In the genomic region with DNA sequence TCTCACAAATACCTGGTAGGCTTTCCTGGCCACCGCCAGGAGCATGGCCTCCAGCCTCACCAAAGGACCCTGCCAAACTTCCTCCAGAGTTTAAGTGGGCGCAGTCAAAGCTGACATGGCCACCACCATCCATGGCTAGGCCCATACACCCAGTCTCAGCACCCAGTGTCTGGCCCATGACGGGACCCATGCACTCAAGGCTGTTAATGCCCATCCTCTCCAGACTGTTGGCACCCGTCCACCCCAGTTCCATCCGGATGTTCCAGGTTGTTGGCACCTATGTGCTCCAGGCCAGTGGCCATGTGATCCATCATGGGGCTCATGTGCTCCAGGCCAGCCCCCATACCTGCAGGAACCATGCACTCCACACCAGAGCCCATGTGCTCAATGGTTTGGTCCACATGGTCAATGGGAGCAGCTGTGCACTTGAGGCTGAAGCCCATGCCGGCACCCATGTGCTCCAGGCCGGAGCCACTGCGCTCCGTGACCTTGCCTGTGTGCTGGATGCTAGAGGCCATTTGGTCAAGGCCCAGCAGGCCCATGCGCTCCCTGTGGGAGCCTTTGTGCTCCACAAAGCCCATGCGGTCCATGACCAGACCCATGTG, we compare ENCODE assay signal across 22 cellular contexts. TPM values are rescaled to one million over a fixed set of nuclear protein-coding genes. Genes with fewer than 3 reads are reported as not detected.
DNase-seq lines count a peak whose midpoint lies in the region; ATAC-seq and TF ChIP-seq lines count a peak whose summit lies in the region.
"Had no signal": no experiment of that assay in that cellular context is flagged by ENCODE, and none has a peak within 500 bp of the region (broad histone marks: within the 10 kb centered on the region; RNA-seq: fewer than 3 reads in every experiment).

No MANE protein-coding gene starts in this region.

- H3K4me2 ChIP-seq in trophoblast cell (ENCODE audit: low read length): no peak overlapping the region
- H3K4me2 ChIP-seq: BLaER1, GM23338 had no signal

- H4K91ac ChIP-seq in trophoblast cell (ENCODE audit: low read depth, low read length): no peak overlapping the region

- peak; percentile 27 for ATAC-seq in Panc1
- peak; percentile 10 for ATAC-seq in left lobe of liver
- no peak for ATAC-seq in GM21723 (IDR thresholded peaks at IDR 0.05; ENCODE audit: unreplicated experiment)
- ATAC-seq: GM23338 had no signal

- no peak overlapping the region for H4K12ac ChIP-seq in trophoblast cell (ENCODE audit: low read depth, low read length)

- H3K9me3 ChIP-seq in HEK293 (ENCODE audit: control insufficient read depth, insufficient read depth, low read depth, low read length): no peaks in the 10 kb centered on the region
- H3K9me3 ChIP-seq in Panc1 (ENCODE audit: control insufficient read depth, insufficient read depth, low read depth, low read length): no peaks in the 10 kb centered on the region
- H3K9me3 ChIP-seq in trophoblast cell (ENCODE audit: insufficient read depth, low read depth, low read length): no peaks in the 10 kb centered on the region
- H3K9me3 ChIP-seq: Caco-2 had no signal

- no peak overlapping the region for H3K9ac ChIP-seq in trophoblast cell (ENCODE audit: low read length)
- H3K9ac ChIP-seq: BLaER1 had no signal

- no CpG with 5 or more reads among the region's 11 CpGs for WGBS in trophoblast cell (ENCODE audit: extremely low coverage, insufficient coverage, insufficient read length)

- H3K4ac ChIP-seq in trophoblast cell (ENCODE audit: low read depth, low read length): peak overlapping the region; percentile 5

- no peak overlapping the region for H3K18ac ChIP-seq in trophoblast cell (ENCODE audit: low read length)

- H3K23ac ChIP-seq in trophoblast cell (ENCODE audit: low read length): no peak overlapping the region

- H2BK120ac ChIP-seq in trophoblast cell (ENCODE audit: insufficient read depth, low read length, poor library complexity): no peak overlapping the region

- CTCF ChIA-PET in HEK293 (lab: Yijun Ruan, JAX): no interaction called here
- CTCF ChIA-PET in Panc1 (lab: Charles Lee): no interaction called here

- H3K14ac ChIP-seq in trophoblast cell (ENCODE audit: low read length): no peak overlapping the region

- H3K4me1 ChIP-seq in HEK293 (ENCODE audit: control insufficient read depth, insufficient read depth, low read length) (no peaks in the 10 kb centered on the region), Panc1 (ENCODE audit: control insufficient read depth, insufficient read depth, low read length) (no peaks in the 10 kb centered on the region; the same call in 1 of the 2 replicates), trophoblast cell (ENCODE audit: control insufficient read depth in 1 of 2, insufficient read depth in 2 of 2, low read length in 2 of 2) (no peaks in the 10 kb centered on the region)
- H3K4me1 ChIP-seq: BLaER1, Caco-2 had no signal

- H3K27me3 ChIP-seq in Panc1 (ENCODE audit: control insufficient read depth, insufficient read depth, low read length) (no peaks in the 10 kb centered on the region), trophoblast cell (ENCODE audit: insufficient read depth, low read length) (no peaks in the 10 kb centered on the region)
- H3K27me3 ChIP-seq: BLaER1, MG63 had no signal

- H3K79me1 ChIP-seq in trophoblast cell (ENCODE audit: low read length): no peaks in the 10 kb centered on the region

- POLR2A ChIA-PET in HEK293 (lab: Yijun Ruan, JAX): no interaction called here
- POLR2A ChIA-PET in Panc1 (lab: Charles Lee): no interaction called here

- H3K27ac ChIP-seq in HEK293 (ENCODE audit: extremely low read depth, low read depth, low read length) (no peak overlapping the region), Panc1 (ENCODE audit: low read length) (no peak overlapping the region), trophoblast cell (ENCODE audit: low read depth, low read length) (no peak overlapping the region)
- H3K27ac ChIP-seq: BLaER1, SK-N-MC had no signal

- BruUV-seq in Panc1 (replicated peaks; lab: Mats Ljungman, UMichigan): TSS peak; percentile 21

- in situ Hi-C loops in Panc1 (cut with HindIII; ENCODE audit: low pct_unique_long_range_greater_than_20kb, low sequenced_read_pairs): no loop called here

- H2BK12ac ChIP-seq in trophoblast cell (ENCODE audit: low read length): no peak overlapping the region

- no peak overlapping the region for H4K8ac ChIP-seq in trophoblast cell (ENCODE audit: low read depth, low read length)

- intact Hi-C loops in Panc1 (cut with micrococcal nuclease; ENCODE audit: unreplicated experiment): no loop called here

- no peak for DNase-seq in Panc1 (ENCODE audit: low read depth, low spot score)
- no peak for DNase-seq in left lobe of liver (ENCODE audit: low spot score)
- no peak for DNase-seq in trophoblast cell
- DNase-seq in T-helper 2 cell: no peak
- no peak for DNase-seq in kidney tubule cell (ENCODE audit: low spot score)
- DNase-seq: Caco-2; CD4-positive, alpha-beta T cell; DMS 273 treated with DMSO at 0.1 percent for 48 hours; DMS79 treated with DMSO at 0.1 percent for 48 hours; HCEC 1CT; MG63; NCI-H1417 treated with DMSO at 0.1 percent for 48 hours; NCI-H187; NCI-H446 treated with DMSO at 0.1 percent for 48 hours; NCI-H526 treated with DMSO at 0.1 percent for 48 hours; OCI-M1; SHP77 treated with DMSO at 0.1 percent for 48 hours had no signal

- H3K79me2 ChIP-seq in trophoblast cell (ENCODE audit: control insufficient read depth, insufficient read depth, low read length, poor library complexity): peaks cover 5% of the 10 kb centered on the region

- no peak overlapping the region for H2AK5ac ChIP-seq in trophoblast cell (ENCODE audit: low read length)

- peaks cover 0 to 5% of the 10 kb centered on the region in 2 experiments; a peak in 2 of 3 replicates for H3K36me3 ChIP-seq in HEK293 (ENCODE audit: control insufficient read depth in 2 of 2, insufficient read depth in 1 of 2, low read length in 2 of 2)
- no peaks in the 10 kb centered on the region for H3K36me3 ChIP-seq in Panc1 (ENCODE audit: control insufficient read depth, insufficient read depth, low read length)
- peaks cover 0 to 6% of the 10 kb centered on the region in 2 experiments for H3K36me3 ChIP-seq in trophoblast cell (ENCODE audit: control insufficient read depth in 1 of 2, insufficient read depth in 2 of 2, low read length in 2 of 2)

- TF ChIP-seq CTCF in HEK293 (tag by site-specific recombination; IDR thresholded peaks at IDR 0.05): no peak
- TF ChIP-seq CTCF in Panc1 (IDR thresholded peaks at IDR 0.05): no peak

- no peak overlapping the region for H3K4me3 ChIP-seq in HEK293 (ENCODE audit: low read depth, low read length)
- H3K4me3 ChIP-seq in Panc1 (ENCODE audit: low read depth in 2 of 2, low read length in 2 of 2): no peak overlapping the region
- H3K4me3 ChIP-seq in trophoblast cell (ENCODE audit: low read depth, low read length): no peak overlapping the region
- H3K4me3 ChIP-seq: BLaER1, GM23338, MG63, SK-N-MC had no signal

- H2AFZ ChIP-seq in trophoblast cell (ENCODE audit: insufficient read depth, low read length, poor library complexity): no peak overlapping the region
- H2AFZ ChIP-seq: GM23338 had no signal

- H2BK5ac ChIP-seq in trophoblast cell (ENCODE audit: low read depth, low read length, poor library complexity): no peak overlapping the region

TF ChIP-seq in HEK293, 187 proteins besides CTCF, POLR2A, EP300 and RAD21:
- TF ChIP-seq FEZF1 (tag by site-specific recombination; IDR thresholded peaks at IDR 0.05): no peak
- TF ChIP-seq, protein P1, sequence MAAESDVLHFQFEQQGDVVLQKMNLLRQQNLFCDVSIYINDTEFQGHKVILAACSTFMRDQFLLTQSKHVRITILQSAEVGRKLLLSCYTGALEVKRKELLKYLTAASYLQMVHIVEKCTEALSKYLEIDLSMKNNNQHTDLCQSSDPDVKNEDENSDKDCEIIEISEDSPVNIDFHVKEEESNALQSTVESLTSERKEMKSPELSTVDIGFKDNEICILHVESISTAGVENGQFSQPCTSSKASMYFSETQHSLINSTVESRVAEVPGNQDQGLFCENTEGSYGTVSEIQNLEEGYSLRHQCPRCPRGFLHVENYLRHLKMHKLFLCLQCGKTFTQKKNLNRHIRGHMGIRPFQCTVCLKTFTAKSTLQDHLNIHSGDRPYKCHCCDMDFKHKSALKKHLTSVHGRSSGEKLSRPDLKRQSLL (tag by site-specific recombination; IDR thresholded peaks at IDR 0.05): peak; percentile 75; the same call in 1 of the 2 replicates
- TF ChIP-seq ZNF341 (tag by site-specific recombination; IDR thresholded peaks at IDR 0.05; ENCODE audit: low read depth): no peak
TF ChIP-seq in HEK293: peak in this region for 1.

RNA-seq across cellular contexts. Expression of a gene that starts 20.4 kb away (rescaled TPM):
- 70.6 TPM for total RNA-seq in Panc1 (2021; ENCODE audit: unreplicated experiment)
- polyA plus RNA-seq in Panc1 (2012; ENCODE audit: insufficient read length): 33.2 TPM
- total RNA-seq in left lobe of liver: 10.7 TPM
- polyA plus RNA-seq in trophoblast cell (2013): 53.0 and 53.5 TPM in 2 replicates
